In genomic region chr11:14499178-14499559, GRCh38 we compare ENCODE assay signal across 7 cellular contexts.
DNase-seq lines count a peak whose midpoint lies in the region; ATAC-seq and TF ChIP-seq lines count a peak whose summit lies in the region.

No MANE protein-coding gene starts in this region.

- H3K27me3 ChIP-seq in RWPE2 (ENCODE audit: insufficient read depth, poor library complexity, severe bottlenecking) = no peaks in the 10 kb centered on the region

- H3K4me1 ChIP-seq in RWPE2 (ENCODE audit: insufficient read depth, poor library complexity, severe bottlenecking) = peaks cover 12% of the 10 kb centered on the region

- peak overlapping the region; percentile 52 for H3K27ac ChIP-seq in RWPE2 (ENCODE audit: poor library complexity, severe bottlenecking)

- ATAC-seq in GM18867 (IDR thresholded peaks at IDR 0.05; ENCODE audit: unreplicated experiment) = peak; percentile 19
- ATAC-seq in HG02852 (IDR thresholded peaks at IDR 0.05; ENCODE audit: unreplicated experiment) = peak; percentile 14
- ATAC-seq in RWPE2 (ENCODE audit: low read depth) = peak; percentile 26

- no peak for DNase-seq in RWPE2 (ENCODE audit: low spot score)
- DNase-seq in astrocyte of the hippocampus (ENCODE audit: low read depth, low spot score) = peak; percentile 50
- DNase-seq in iPS-NIHi7 (ENCODE audit: extremely low spot score) = peak; percentile 37
- peak; percentile 58 for DNase-seq in stimulated activated CD4-positive, alpha-beta T cell treated with anti-CD3 and anti-CD28 coated beads, Interleukin-15, amount 100 ng/mL, for 24 hours
- no peak for DNase-seq in NCI-H2171 treated with DMSO at 0.1 percent for 48 hours (lab: John Stamatoyannopoulos, UW)

- peak overlapping the region; percentile 64 for H3K4me3 ChIP-seq in RWPE2 (ENCODE audit: severe bottlenecking)

- TF ChIP-seq CTCF in RWPE2 (IDR thresholded peaks at IDR 0.05; ENCODE audit: poor library complexity, severe bottlenecking) = no peak

- H3K36me3 ChIP-seq in RWPE2 (ENCODE audit: low read depth) = peaks cover 48% of the 10 kb centered on the region

- H3K9me3 ChIP-seq in RWPE2 (ENCODE audit: severe bottlenecking) = no peaks in the 10 kb centered on the region

Comparison
In these comparisons a context has a peak if more than half of its experiments do, and no peak if none do; other contexts are left out.
1. DNase-seq: peak in astrocyte of the hippocampus (single experiment), iPS-NIHi7 (single experiment) and stimulated activated CD4-positive, alpha-beta T cell treated with anti-CD3 and anti-CD28 coated beads, Interleukin-15, amount 100 ng/mL, for 24 hours (single experiment); none in RWPE2 (single experiment) and NCI-H2171 treated with DMSO at 0.1 percent for 48 hours (single experiment).
2. Peak in every context shown above with its lines, with median percentiles within 50 percentile points of each other: ATAC-seq.